Comparison of ENCODE assay signal across 9 cellular contexts in genomic region chr3:13110678-13111116, GRCh38. TPM values are rescaled to one million over a fixed set of nuclear protein-coding genes. Genes with fewer than 3 reads are reported as not detected.
DNase-seq lines count a peak whose midpoint lies in the region; ATAC-seq lines count a peak whose summit lies in the region.
"Had no signal": no experiment of that assay in that cellular context is flagged by ENCODE, and none has a peak within 500 bp of the region (broad histone marks: within the 10 kb centered on the region; RNA-seq: fewer than 3 reads in every experiment).

No MANE protein-coding gene starts in this region.

- DNase-seq in D341Med (ENCODE audit: low spot score), result peak; percentile 86
- peak; percentile 5 for DNase-seq in activated gamma-delta T cell treated with anti-CD3 and anti-CD28 coated beads, Interleukin-2, amount 50 U/mL, for 16 hours (ENCODE audit: low read depth)
- peak in 7 of 9 donors; percentile 18 to 56 (median 36) for DNase-seq in naive thymus-derived CD4-positive, alpha-beta T cell
- no peak for DNase-seq in NCI-H1694 (lab: John Stamatoyannopoulos, UW)
- DNase-seq in T-helper 2 cell treated with Interferon-gamma antibody and Interleukin-4, amounts not matched to agents 5 μg/mL and 100 μg/mL, for 36 hours (ENCODE audit: low spot score), result no peak
- DNase-seq in activated CD4-positive, CD25-positive, alpha-beta regulatory T cell treated with anti-CD3 and anti-CD28 coated beads, Interleukin-2, amount 50 U/mL, for 72 hours, result no peak

- peaks cover 0 to 5% (median 0%) of the 10 kb centered on the region in 5 donors for H3K27me3 Mint-ChIP-seq in naive thymus-derived CD4-positive, alpha-beta T cell
- peaks cover 8% of the 10 kb centered on the region for H3K27me3 Mint-ChIP-seq in T-helper 2 cell treated with Interferon-gamma antibody and Interleukin-4, amounts not matched to agents 5 μg/mL and 100 μg/mL, for 36 hours (ENCODE audit: low read depth)

- H3K4me3 ChIP-seq in naive thymus-derived CD4-positive, alpha-beta T cell (ENCODE audit: low read length), result peak overlapping the region; percentile 13
- H3K4me3 ChIP-seq: K562 had no signal

- POLR2A ChIA-PET in naive thymus-derived CD4-positive, alpha-beta T cell (lab: Charles Lee), result interaction anchor here (0.8 to 1.1 kb wide), 3 partner anchors 215 to 341 kb away, joined by 3 to 4 read pairs (median 3); partner anchors contain the start of gene NUP210

- H3K36me3 ChIP-seq in naive thymus-derived CD4-positive, alpha-beta T cell (ENCODE audit: control insufficient read depth in 2 of 3, insufficient read depth in 3 of 3, low read length in 3 of 3), result no peaks in the 10 kb centered on the region

- H3K4me1 ChIP-seq in naive thymus-derived CD4-positive, alpha-beta T cell (ENCODE audit: control insufficient read depth in 2 of 2, insufficient read depth in 2 of 2, low read length in 2 of 2), result peaks cover 8 to 14% of the 10 kb centered on the region in 2 donors

- ATAC-seq in GM19023 (IDR thresholded peaks at IDR 0.05; ENCODE audit: unreplicated experiment), result peak; percentile 74
- ATAC-seq in HG03196 (IDR thresholded peaks at IDR 0.05; ENCODE audit: unreplicated experiment), result peak; percentile 58
- ATAC-seq in naive thymus-derived CD4-positive, alpha-beta T cell, result peak; percentile 86
- ATAC-seq: K562 had no signal

- H3K27ac ChIP-seq in naive thymus-derived CD4-positive, alpha-beta T cell (ENCODE audit: low read depth, low read length), result no peak overlapping the region

- peak overlapping the region in 9 of 10 donors; percentile 42 to 77 (median 63) for H3K4me3 Mint-ChIP-seq in naive thymus-derived CD4-positive, alpha-beta T cell
- H3K4me3 Mint-ChIP-seq in T-helper 2 cell treated with Interferon-gamma antibody and Interleukin-4, amounts not matched to agents 5 μg/mL and 100 μg/mL, for 36 hours, result no peak overlapping the region

- H3K4me1 Mint-ChIP-seq in naive thymus-derived CD4-positive, alpha-beta T cell, result peaks cover 5 to 16% (median 10%) of the 10 kb centered on the region in 7 donors
- H3K4me1 Mint-ChIP-seq in T-helper 2 cell treated with Interferon-gamma antibody and Interleukin-4, amounts not matched to agents 5 μg/mL and 100 μg/mL, for 36 hours (ENCODE audit: low read depth), result peaks cover 4% of the 10 kb centered on the region

- intact Hi-C loops in naive thymus-derived CD4-positive, alpha-beta T cell (cut with micrococcal nuclease), result no loop called here

- H3K27ac Mint-ChIP-seq in naive thymus-derived CD4-positive, alpha-beta T cell, result peak overlapping the region; percentile 26 to 91 (median 84)
- no peak overlapping the region for H3K27ac Mint-ChIP-seq in T-helper 2 cell treated with Interferon-gamma antibody and Interleukin-4, amounts not matched to agents 5 μg/mL and 100 μg/mL, for 36 hours

- H3K9me3 ChIP-seq in naive thymus-derived CD4-positive, alpha-beta T cell (ENCODE audit: control insufficient read depth in 2 of 3, low read length in 3 of 3), result no peaks in the 10 kb centered on the region

- no peaks in the 10 kb centered on the region for H3K36me3 Mint-ChIP-seq in naive thymus-derived CD4-positive, alpha-beta T cell
- no peaks in the 10 kb centered on the region for H3K36me3 Mint-ChIP-seq in T-helper 2 cell treated with Interferon-gamma antibody and Interleukin-4, amounts not matched to agents 5 μg/mL and 100 μg/mL, for 36 hours (ENCODE audit: low read depth)

- CTCF ChIA-PET in naive thymus-derived CD4-positive, alpha-beta T cell (lab: Charles Lee), result interaction anchor here (1.2 kb wide), 1 partner anchor 19 kb away, joined by 4 read pairs; no protein-coding TSS in a partner anchor

- no peaks in the 10 kb centered on the region for H3K27me3 ChIP-seq in naive thymus-derived CD4-positive, alpha-beta T cell (ENCODE audit: control insufficient read depth in 2 of 2, insufficient read depth in 2 of 2, low read length in 2 of 2)

- no peaks in the 10 kb centered on the region for H3K9me3 Mint-ChIP-seq in naive thymus-derived CD4-positive, alpha-beta T cell
- no peaks in the 10 kb centered on the region for H3K9me3 Mint-ChIP-seq in T-helper 2 cell treated with Interferon-gamma antibody and Interleukin-4, amounts not matched to agents 5 μg/mL and 100 μg/mL, for 36 hours

RNA-seq across cellular contexts. Expression of gene IQSEC1, which starts 37.5 kb away (rescaled TPM):
- total RNA-seq in naive thymus-derived CD4-positive, alpha-beta T cell, result 100 to 1,000 TPM in 1 of 5 experiments, 10 to 100 TPM in 4; 51.8 to 163 (median 79.5) TPM
- polyA plus RNA-seq in naive thymus-derived CD4-positive, alpha-beta T cell, result 10 to 100 TPM; 21.1 to 38.8 TPM

Comparison
In these comparisons a context has a peak if more than half of its experiments do, and no peak if none do; other contexts are left out.
1. DNase-seq: peak in D341Med (single experiment), activated gamma-delta T cell treated with anti-CD3 and anti-CD28 coated beads, Interleukin-2, amount 50 U/mL, for 16 hours (single experiment) and naive thymus-derived CD4-positive, alpha-beta T cell (7 of 9); none in NCI-H1694 (single experiment), T-helper 2 cell treated with Interferon-gamma antibody and Interleukin-4, amounts not matched to agents 5 μg/mL and 100 μg/mL, for 36 hours (single experiment) and activated CD4-positive, CD25-positive, alpha-beta regulatory T cell treated with anti-CD3 and anti-CD28 coated beads, Interleukin-2, amount 50 U/mL, for 72 hours (single experiment).
2. Peak in every context shown above with its lines, with median percentiles within 50 percentile points of each other: ATAC-seq.